ENCODE assay signal across 9 cellular contexts in genomic region chr6:32839356-32839755, GRCh38. TPM values are rescaled to one million over a fixed set of nuclear protein-coding genes. Genes with fewer than 3 reads are reported as not detected.
DNase-seq lines count a peak whose midpoint lies in the region; ATAC-seq and TF ChIP-seq lines count a peak whose summit lies in the region.
"Had no signal": no experiment of that assay in that cellular context is flagged by ENCODE, and none has a peak within 500 bp of the region (broad histone marks: within the 10 kb centered on the region; RNA-seq: fewer than 3 reads in every experiment).

No MANE protein-coding gene starts in this region.

- POLR2A ChIA-PET in activated CD4-positive, alpha-beta T cell treated with anti-CD3 and anti-CD28 coated beads for 36 hours (lab: Charles Lee) = interaction anchor here (1.2 to 4.4 kb wide), 6 partner anchors 15 to 145 kb away, joined by 3 to 57 read pairs (median 18); partner anchors contain the start of genes PSMB9 and TAP1

- no peaks in the 10 kb centered on the region for H3K27me3 Mint-ChIP-seq in activated CD4-positive, alpha-beta T cell treated with anti-CD3 and anti-CD28 coated beads for 36 hours

- ATAC-seq in activated CD4-positive, alpha-beta T cell treated with anti-CD3 and anti-CD28 coated beads for 36 hours = no peak
- ATAC-seq in gastroesophageal sphincter = no peak
- no peak for ATAC-seq in GM19452 (IDR thresholded peaks at IDR 0.05; ENCODE audit: unreplicated experiment)

- peak overlapping the region; percentile 94 for H3K27ac Mint-ChIP-seq in activated CD4-positive, alpha-beta T cell treated with anti-CD3 and anti-CD28 coated beads for 36 hours

- TF ChIP-seq POLR2A in gastroesophageal sphincter (IDR thresholded peaks at IDR 0.05) = no peak

- H3K27me3 ChIP-seq in gastroesophageal sphincter (no peaks in the 10 kb centered on the region), stomach smooth muscle (ENCODE audit: control insufficient read depth in 1 of 2, insufficient read depth in 2 of 2, low read length in 2 of 2) (no peaks in the 10 kb centered on the region)

- peaks cover 82% of the 10 kb centered on the region for H3K36me3 Mint-ChIP-seq in activated CD4-positive, alpha-beta T cell treated with anti-CD3 and anti-CD28 coated beads for 36 hours (ENCODE audit: low read depth)

- H3K36me3 ChIP-seq in gastroesophageal sphincter (peaks cover 0 to 45% of the 10 kb centered on the region in 2 donors), stomach smooth muscle (ENCODE audit: control insufficient read depth in 2 of 2, insufficient read depth in 2 of 2, low read length in 2 of 2) (peaks cover 4 to 19% of the 10 kb centered on the region in 2 donors)

- H3K4me3 ChIP-seq in gastroesophageal sphincter (no peak overlapping the region), stomach smooth muscle (ENCODE audit: low read length in 2 of 2) (no peak overlapping the region)

- H3K9me3 Mint-ChIP-seq in activated CD4-positive, alpha-beta T cell treated with anti-CD3 and anti-CD28 coated beads for 36 hours (ENCODE audit: low read depth) = no peaks in the 10 kb centered on the region
- H3K9me3 Mint-ChIP-seq: type B pancreatic cell had no signal

- TF ChIP-seq EP300 in gastroesophageal sphincter (IDR thresholded peaks at IDR 0.05) = no peak

- no peak overlapping the region for H3K9ac ChIP-seq in stomach smooth muscle (ENCODE audit: low read length in 2 of 2)

- H3K27ac ChIP-seq in VCaP (peak overlapping the region; percentile 87), gastroesophageal sphincter (peak overlapping the region in 3 of 4 donors; percentile 84 to 97 (median 93)), stomach smooth muscle (ENCODE audit: low read length) (peak overlapping the region; percentile 84)

- peak overlapping the region; percentile 95 for H3K4me3 Mint-ChIP-seq in activated CD4-positive, alpha-beta T cell treated with anti-CD3 and anti-CD28 coated beads for 36 hours

- H3K9me3 ChIP-seq in gastroesophageal sphincter = no peaks in the 10 kb centered on the region
- no peaks in the 10 kb centered on the region for H3K9me3 ChIP-seq in stomach smooth muscle (ENCODE audit: control insufficient read depth in 2 of 2, low read length in 2 of 2)

- no peak for DNase-seq in activated CD4-positive, alpha-beta T cell treated with anti-CD3 and anti-CD28 coated beads for 36 hours
- DNase-seq in activated CD4-positive, alpha-beta T cell treated with anti-CD3 and anti-CD28 coated beads, Interleukin-2, amount 50 U/mL, for 1 hour = no peak
- DNase-seq in NAMALWA (ENCODE audit: low spot score) (no peak), NCI-H526 treated with DMSO at 0.1 percent for 48 hours (lab: John Stamatoyannopoulos, UW) (no peak)

- H3K4me1 ChIP-seq in gastroesophageal sphincter (peaks cover 0 to 39% (median 8%) of the 10 kb centered on the region in 3 donors), stomach smooth muscle (ENCODE audit: control insufficient read depth, insufficient read depth, low read length) (peaks cover 19% of the 10 kb centered on the region)

- WGBS in gastroesophageal sphincter (ENCODE audit: low coverage in 1 of 2), 2 donors = 86 to 94% methylated on average over 6 to 7 of the region's 15 CpGs

- TF ChIP-seq CTCF in VCaP (conservative IDR thresholded peaks at IDR 0.05) (no peak), gastroesophageal sphincter (IDR thresholded peaks at IDR 0.05) (no peak)

- CTCF ChIA-PET in activated CD4-positive, alpha-beta T cell treated with anti-CD3 and anti-CD28 coated beads for 36 hours (lab: Charles Lee) = interaction anchor here (0.7 to 10.8 kb wide), 19 partner anchors 8 to 644 kb away, joined by 3 to 253 read pairs (median 13); partner anchors contain the start of genes HLA-DMA, HLA-DMB, PSMB9 and TAP1

- peaks cover 69% of the 10 kb centered on the region for H3K4me1 Mint-ChIP-seq in activated CD4-positive, alpha-beta T cell treated with anti-CD3 and anti-CD28 coated beads for 36 hours

- intact Hi-C loops in activated CD4-positive, alpha-beta T cell treated with anti-CD3 and anti-CD28 coated beads for 36 hours (cut with DNase I, micrococcal nuclease) = loop anchor here in 1 of 2 experiments (2.0 to 5.0 kb wide), 3 partner anchors 55 to 712 kb away; partner anchors contain the start of gene ATF6B

RNA-seq across cellular contexts. Expression of gene TAP2, which starts 0.8 kb away (rescaled TPM):
- 100 to 1,000 TPM in 1 of 2 experiments, 10 to 100 TPM in 1; 96.4 to 150 TPM for total RNA-seq in activated CD4-positive, alpha-beta T cell treated with anti-CD3 and anti-CD28 coated beads for 36 hours
- 10 to 100 TPM in 3 of 4 donors, 1 to 10 TPM in 1; 6.9 to 16.0 (median 11.1) TPM for total RNA-seq in gastroesophageal sphincter

RNA-seq across cellular contexts. Expression of gene PSMB8, which starts 4.5 kb away (rescaled TPM):
- 100 to 1,000 TPM; 238 to 338 TPM for total RNA-seq in activated CD4-positive, alpha-beta T cell treated with anti-CD3 and anti-CD28 coated beads for 36 hours
- 10 to 100 TPM; 20.2 to 49.9 (median 36.7) TPM for total RNA-seq in gastroesophageal sphincter

RNA-seq across cellular contexts. Expression of gene TAP1, which starts 14.1 kb away (rescaled TPM):
- 100 to 1,000 TPM; 191 to 255 TPM for total RNA-seq in activated CD4-positive, alpha-beta T cell treated with anti-CD3 and anti-CD28 coated beads for 36 hours
- total RNA-seq in gastroesophageal sphincter = 10 to 100 TPM; 24.6 to 41.8 (median 26.5) TPM

RNA-seq across cellular contexts. Expression of gene PSMB9, which starts 14.6 kb away (rescaled TPM):
- total RNA-seq in activated CD4-positive, alpha-beta T cell treated with anti-CD3 and anti-CD28 coated beads for 36 hours = 100 to 1,000 TPM; 210 to 282 TPM
- total RNA-seq in gastroesophageal sphincter = 10 to 100 TPM; 12.9 to 19.7 (median 15.8) TPM

RNA-seq across cellular contexts. Expression of gene HLA-DOB, which starts 22.6 kb away (rescaled TPM):
- total RNA-seq in activated CD4-positive, alpha-beta T cell treated with anti-CD3 and anti-CD28 coated beads for 36 hours = 1 to 10 TPM; 1.5 to 1.6 TPM
- total RNA-seq in gastroesophageal sphincter = under 1 TPM in 2 of 4 donors, not detected in 2; 0.37 to 0.40 TPM

Comparison
In these comparisons a context has a peak if more than half of its experiments do, and no peak if none do; other contexts are left out.
1. RNA of gene TAP2, which starts 0.8 kb away (total RNA-seq): 96.4 to 150 TPM in activated CD4-positive, alpha-beta T cell treated with anti-CD3 and anti-CD28 coated beads for 36 hours; 6.9 to 16.0 TPM in gastroesophageal sphincter; every median in the first group is over 4 times any median in the second.
2. RNA of gene PSMB8, which starts 4.5 kb away (total RNA-seq): 238 to 338 TPM in activated CD4-positive, alpha-beta T cell treated with anti-CD3 and anti-CD28 coated beads for 36 hours; 20.2 to 49.9 TPM in gastroesophageal sphincter; every median in the first group is over 4 times any median in the second.
3. RNA of gene TAP1, which starts 14.1 kb away (total RNA-seq): 191 to 255 TPM in activated CD4-positive, alpha-beta T cell treated with anti-CD3 and anti-CD28 coated beads for 36 hours; 24.6 to 41.8 TPM in gastroesophageal sphincter; every median in the first group is over 4 times any median in the second.
4. Peak in every context shown above with its lines, with median percentiles within 50 percentile points of each other: H3K27ac ChIP-seq.